11 cellular contexts compared by ENCODE assay signal in the genomic region with DNA sequence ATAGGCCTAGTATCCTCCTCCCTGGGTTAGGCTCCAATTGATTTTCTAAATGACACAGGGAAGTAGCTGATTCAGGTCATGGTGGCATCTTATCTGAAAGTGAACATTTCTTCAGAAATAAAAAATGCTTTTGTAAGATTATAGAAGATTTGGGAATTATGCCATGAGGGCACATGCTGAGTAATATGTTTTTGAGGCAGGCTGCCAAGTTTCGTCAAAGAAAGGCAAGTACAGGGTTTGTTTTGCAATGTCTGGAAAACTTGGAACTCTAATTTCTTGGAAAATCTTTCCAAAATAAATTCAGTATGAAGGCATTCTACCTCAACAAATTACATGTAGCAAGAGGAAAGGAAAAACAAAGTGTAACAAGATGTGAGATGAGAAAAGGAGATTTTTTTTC.
DNase-seq lines count a peak whose midpoint lies in the region; ATAC-seq, FAIRE-seq and TF ChIP-seq lines count a peak whose summit lies in the region.
"Had no signal": no experiment of that assay in that cellular context is flagged by ENCODE, and none has a peak within 500 bp of the region (broad histone marks: within the 10 kb centered on the region; RNA-seq: fewer than 3 reads in every experiment).

No MANE protein-coding gene starts in this region.

- TF ChIP-seq RAD21 in K562 (CRISPR knock-in tag; conservative IDR thresholded peaks at IDR 0.05 in 1 of 2, IDR thresholded peaks at IDR 0.05 in 1 of 2), result no peak

- H2AFZ ChIP-seq in K562 (ENCODE audit: low read depth, low read length), result no peak overlapping the region

- TF ChIP-seq CTCF in K562 (IDR thresholded peaks at IDR 0.05 in 2 of 3, conservative IDR thresholded peaks at IDR 0.05 in 1 of 3; ENCODE audit: insufficient read depth in 2 of 3, low read depth in 1 of 3, low read length in 3 of 3), result no peak

- H3K9me3 Mint-ChIP-seq in activated CD4-positive, alpha-beta memory T cell treated with anti-CD3 and anti-CD28 coated beads for 36 hours, result no peaks in the 10 kb centered on the region

- H3K4me1 ChIP-seq in K562 (replicated peaks in 1 of 2; ENCODE audit: control insufficient read depth in 2 of 2, insufficient read depth in 2 of 2, low read length in 2 of 2) (peaks cover 0 to 41% of the 10 kb centered on the region in 2 experiments; a peak in 4 of 5 replicates), skeletal muscle satellite cell (ENCODE audit: control insufficient read depth, insufficient read depth, low read length) (peaks cover 31% of the 10 kb centered on the region)

- DNase-seq in GM04504 (ENCODE audit: low read depth), result peak; percentile 68
- no peak for DNase-seq in K562 (ENCODE audit: extremely low read depth in 1 of 4, low spot score in 3 of 4)
- DNase-seq in Right ventricle myocardium superior, result no peak
- DNase-seq in NOMO-1 (lab: John Stamatoyannopoulos, UW; ENCODE audit: unreplicated experiment in 2 of 2), result no peak
- no peak for DNase-seq in NCI-H1092 (lab: John Stamatoyannopoulos, UW)
- DNase-seq in activated CD4-positive, alpha-beta memory T cell treated with anti-CD3 and anti-CD28 coated beads for 36 hours, result no peak
- DNase-seq: activated CD4-positive, alpha-beta T cell treated with anti-CD3 and anti-CD28 coated beads for 4 hours; NCI-H446 treated with DMSO at 0.1 percent for 48 hours; psoas muscle had no signal

- no peak for TF ChIP-seq POLR2A in K562 (conservative IDR thresholded peaks at IDR 0.05)

- POLR2A ChIA-PET in K562 (lab: Yijun Ruan, JAX), result no interaction called here
- POLR2A ChIA-PET in activated CD4-positive, alpha-beta memory T cell treated with anti-CD3 and anti-CD28 coated beads for 36 hours (lab: Charles Lee), result no interaction called here

- peak overlapping the region; percentile 35; the same call in 1 of the 3 replicates for H3K27ac ChIP-seq in K562 (ENCODE audit: extremely low read depth, low read depth, low read length)
- H3K27ac ChIP-seq: psoas muscle had no signal

- intact Hi-C loops in K562 (cut with micrococcal nuclease), result no loop called here
- intact Hi-C loops in Right ventricle myocardium superior (cut with DNase I), result no loop called here
- intact Hi-C loops in activated CD4-positive, alpha-beta memory T cell treated with anti-CD3 and anti-CD28 coated beads for 36 hours (cut with micrococcal nuclease), result no loop called here

- in situ Hi-C loops in K562 (cut with MboI), result no loop called here

- no peak overlapping the region for H3K4me3 ChIP-seq in K562
- no peak overlapping the region for H3K4me3 ChIP-seq in skeletal muscle satellite cell (ENCODE audit: low read length)
- H3K4me3 ChIP-seq: psoas muscle had no signal

- H4K20me1 ChIP-seq in K562 (replicated peaks; ENCODE audit: control insufficient read depth, insufficient read depth, low read length), result no peaks in the 10 kb centered on the region

- peaks cover 66% of the 10 kb centered on the region for H3K79me2 ChIP-seq in K562 (ENCODE audit: control insufficient read depth, insufficient read depth, low read length)

- ATAC-seq in K562, result no peak
- ATAC-seq in Right ventricle myocardium superior (ENCODE audit: poor library complexity), result peak; percentile 37
- no peak for ATAC-seq in HG03354 (IDR thresholded peaks at IDR 0.05; ENCODE audit: poor library complexity, severe bottlenecking, unreplicated experiment)
- ATAC-seq: psoas muscle had no signal

- H3K27ac Mint-ChIP-seq in activated CD4-positive, alpha-beta memory T cell treated with anti-CD3 and anti-CD28 coated beads for 36 hours, result no peak overlapping the region

- H3K36me3 Mint-ChIP-seq in activated CD4-positive, alpha-beta memory T cell treated with anti-CD3 and anti-CD28 coated beads for 36 hours, result peaks cover 2% of the 10 kb centered on the region

- H3K9ac ChIP-seq in K562 (ENCODE audit: insufficient read depth in 1 of 2, low read depth in 2 of 2, low read length in 2 of 2) (no peak overlapping the region), skeletal muscle satellite cell (ENCODE audit: low read depth, low read length) (no peak overlapping the region)

- no TSS peak for BruUV-seq in K562 (replicated peaks; lab: Mats Ljungman, UMichigan)

- H3K4me3 Mint-ChIP-seq in activated CD4-positive, alpha-beta memory T cell treated with anti-CD3 and anti-CD28 coated beads for 36 hours, result no peak overlapping the region

- FAIRE-seq in K562 (lab: Jason Lieb, UNC), result no peak

- 0% methylated on average over 1 of the region's 1 CpG for WGBS in K562 (ENCODE audit: insufficient coverage, low coverage, missing lambda C conversion rate)

- H3K4me2 ChIP-seq in K562 (ENCODE audit: insufficient read depth, low read length), result no peak overlapping the region
- peak overlapping the region; percentile 59 for H3K4me2 ChIP-seq in skeletal muscle satellite cell (ENCODE audit: low read length)

- H3K27me3 ChIP-seq in K562 (ENCODE audit: control insufficient read depth in 2 of 2, insufficient read depth in 2 of 2, low read length in 2 of 2), result no peaks in the 10 kb centered on the region
- no peaks in the 10 kb centered on the region for H3K27me3 ChIP-seq in skeletal muscle satellite cell (ENCODE audit: control insufficient read depth, insufficient read depth, low read length)

- no peak for TF ChIP-seq EP300 in K562 (IDR thresholded peaks at IDR 0.05; ENCODE audit: low read length)

- CTCF ChIA-PET in K562 (lab: Yijun Ruan, JAX; ENCODE audit: low intra/inter-chr PET ratio), result no interaction called here
- CTCF ChIA-PET in activated CD4-positive, alpha-beta memory T cell treated with anti-CD3 and anti-CD28 coated beads for 36 hours (lab: Charles Lee), result no interaction called here

- no peaks in the 10 kb centered on the region; the same call in none of the 3 replicates for H3K36me3 ChIP-seq in K562 (ENCODE audit: control insufficient read depth, insufficient read depth, low read length)
- no peaks in the 10 kb centered on the region for H3K36me3 ChIP-seq in skeletal muscle satellite cell (ENCODE audit: insufficient read depth, low read length)

- no peaks in the 10 kb centered on the region for H3K9me1 ChIP-seq in K562 (ENCODE audit: control insufficient read depth, insufficient read depth, low read length)

- H3K9me3 ChIP-seq in K562 (replicated peaks; ENCODE audit: control insufficient read depth, insufficient read depth, low read depth, low read length) (peaks cover under 1% of the 10 kb centered on the region; the same call in 1 of the 2 replicates), skeletal muscle satellite cell (replicated peaks; ENCODE audit: low read length) (no peaks in the 10 kb centered on the region)
- H3K9me3 ChIP-seq: psoas muscle had no signal

- peaks cover 20% of the 10 kb centered on the region for H3K4me1 Mint-ChIP-seq in activated CD4-positive, alpha-beta memory T cell treated with anti-CD3 and anti-CD28 coated beads for 36 hours (ENCODE audit: low read depth)

- no peaks in the 10 kb centered on the region for H3K27me3 Mint-ChIP-seq in activated CD4-positive, alpha-beta memory T cell treated with anti-CD3 and anti-CD28 coated beads for 36 hours

TF ChIP-seq in K562, 482 proteins besides CTCF, POLR2A, EP300 and RAD21:
- TF ChIP-seq, protein P1, sequence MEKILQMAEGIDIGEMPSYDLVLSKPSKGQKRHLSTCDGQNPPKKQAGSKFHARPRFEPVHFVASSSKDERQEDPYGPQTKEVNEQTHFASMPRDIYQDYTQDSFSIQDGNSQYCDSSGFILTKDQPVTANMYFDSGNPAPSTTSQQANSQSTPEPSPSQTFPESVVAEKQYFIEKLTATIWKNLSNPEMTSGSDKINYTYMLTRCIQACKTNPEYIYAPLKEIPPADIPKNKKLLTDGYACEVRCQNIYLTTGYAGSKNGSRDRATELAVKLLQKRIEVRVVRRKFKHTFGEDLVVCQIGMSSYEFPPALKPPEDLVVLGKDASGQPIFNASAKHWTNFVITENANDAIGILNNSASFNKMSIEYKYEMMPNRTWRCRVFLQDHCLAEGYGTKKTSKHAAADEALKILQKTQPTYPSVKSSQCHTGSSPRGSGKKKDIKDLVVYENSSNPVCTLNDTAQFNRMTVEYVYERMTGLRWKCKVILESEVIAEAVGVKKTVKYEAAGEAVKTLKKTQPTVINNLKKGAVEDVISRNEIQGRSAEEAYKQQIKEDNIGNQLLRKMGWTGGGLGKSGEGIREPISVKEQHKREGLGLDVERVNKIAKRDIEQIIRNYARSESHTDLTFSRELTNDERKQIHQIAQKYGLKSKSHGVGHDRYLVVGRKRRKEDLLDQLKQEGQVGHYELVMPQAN (IDR thresholded peaks at IDR 0.05; ENCODE audit: borderline replicate concordance), result no peak
- no peak for TF ChIP-seq ZNF76 (CRISPR knock-in tag; IDR thresholded peaks at IDR 0.05; ENCODE audit: borderline replicate concordance)
- no peak for TF ChIP-seq SPI1 (IDR thresholded peaks at IDR 0.05; ENCODE audit: borderline replicate concordance, low read depth, low read length)
- TF ChIP-seq NRF1 (conservative IDR thresholded peaks at IDR 0.05 in 1 of 2, IDR thresholded peaks at IDR 0.05 in 1 of 2), result no peak
- TF ChIP-seq CREB1 (IDR thresholded peaks at IDR 0.05), result no peak
- TF ChIP-seq CREB1 (CRISPR knock-in tag; IDR thresholded peaks at IDR 0.05), result no peak
- TF ChIP-seq DNMT1 (IDR thresholded peaks at IDR 0.05), result no peak
- no peak for TF ChIP-seq SREBF2 (CRISPR knock-in tag; IDR thresholded peaks at IDR 0.05)
- no peak for TF ChIP-seq RBBP5 (IDR thresholded peaks at IDR 0.05; ENCODE audit: borderline replicate concordance, insufficient read depth, low read length, poor library complexity, severe bottlenecking)
